35 cellular contexts compared by ENCODE assay signal in genomic region chrX:105803891-105804290, GRCh38. TPM values are rescaled to one million over a fixed set of nuclear protein-coding genes. Genes with fewer than 3 reads are reported as not detected.
"Had no signal": no experiment of that assay in that cellular context is flagged by ENCODE, and none has a peak within 500 bp of the region (broad histone marks: within the 10 kb centered on the region; RNA-seq: fewer than 3 reads in every experiment).

No MANE protein-coding gene starts in this region.

- ATAC-seq: activated naive CD4-positive, alpha-beta T cell treated with anti-CD3 and anti-CD28 coated beads, Interleukin-2, amount 50 U/mL, for 72 hours; activated naive CD8-positive, alpha-beta T cell treated with anti-CD3 and anti-CD28 coated beads, Interleukin-2, amount 50 U/mL, for 24 hours; activated T-cell treated with anti-CD3 and anti-CD28 coated beads, Interleukin-2, amount 50 U/mL, for 4 hours; activated T-cell treated with anti-CD3 and anti-CD28 coated beads, Interleukin-2, amount 50 U/mL, for 72 hours; activated T-helper 17 cell treated with anti-CD3 and anti-CD28 coated beads, Interleukin-2, amount 50 U/mL, for 72 hours; body of pancreas had no signal

- H3K4me3 ChIP-seq: adrenal gland, ascending aorta, body of pancreas, breast epithelium, cardiac muscle cell had no signal

- H3K27ac ChIP-seq: adrenal gland, ascending aorta, body of pancreas, brain microvascular endothelial cell, breast epithelium, cardiac muscle cell had no signal

- H3K9me3 ChIP-seq: body of pancreas had no signal

- H3K36me3 ChIP-seq: adrenal gland, ascending aorta, brain microvascular endothelial cell, breast epithelium, cardiac muscle cell had no signal

- H3K4me1 ChIP-seq: adrenal gland, ascending aorta, body of pancreas, breast epithelium had no signal

- H3K27me3 ChIP-seq: adrenal gland, ascending aorta, body of pancreas, brain microvascular endothelial cell, breast epithelium, cardiac muscle cell had no signal

- DNase-seq: activated effector memory CD4-positive, alpha-beta T cell treated with anti-CD3 and anti-CD28 coated beads, Interleukin-2, amount 50 U/mL, for 16 hours; activated effector memory CD4-positive, alpha-beta T cell treated with Interleukin-2 at 50 U/mL for 16 hours; activated gamma-delta T cell; activated gamma-delta T cell treated with Interleukin-2 at 50 U/mL for 16 hours; activated naive CD4-positive, alpha-beta T cell; activated naive CD4-positive, alpha-beta T cell treated with anti-CD3 and anti-CD28 coated beads for 36 hours; activated naive CD4-positive, alpha-beta T cell treated with anti-CD3 and anti-CD28 coated beads, Interleukin-2, amount 10 ng/mL, durations not matched to agents 7 days and 5 days; activated naive CD4-positive, alpha-beta T cell treated with anti-CD3 and anti-CD28 coated beads, Interleukin-2, amount 50 U/mL, for 16 hours; activated naive CD4-positive, alpha-beta T cell treated with Interleukin-2 at 50 U/mL for 16 hours; activated naive CD8-positive, alpha-beta T cell treated with anti-CD3 and anti-CD28 coated beads for 36 hours; activated naive CD8-positive, alpha-beta T cell treated with anti-CD3 and anti-CD28 coated beads, Interleukin-2, amount 10 ng/mL, durations not matched to agents 7 days and 5 days; activated naive CD8-positive, alpha-beta T cell treated with anti-CD3 and anti-CD28 coated beads, Interleukin-2, amount 50 U/mL, for 24 hours; activated T-cell treated with anti-CD3 and anti-CD28 coated beads, Interleukin-2, amount 50 U/mL, for 1 hour; activated T-cell treated with anti-CD3 and anti-CD28 coated beads, Interleukin-2, amount 50 U/mL, for 24 hours; activated T-cell treated with anti-CD3 and anti-CD28 coated beads, Interleukin-2, amount 50 U/mL, for 4 hours; activated T-cell treated with anti-CD3 and anti-CD28 coated beads, Interleukin-2, amount 50 U/mL, for 48 hours; activated T-cell treated with anti-CD3 and anti-CD28 coated beads, Interleukin-2, amount 50 U/mL, for 72 hours; adrenal gland; amniotic stem cell; amygdala; anterior cingulate cortex; aorta; body of pancreas; brain microvascular endothelial cell; caudate nucleus; central memory CD4-positive, alpha-beta T cell; cerebellar nuclear complex had no signal

RNA-seq across cellular contexts. Expression of gene NRK, which starts 18.4 kb away (rescaled TPM):
- total RNA-seq: activated naive CD4-positive, alpha-beta T cell treated with anti-CD3 and anti-CD28 coated beads for 36 hours; activated naive CD4-positive, alpha-beta T cell treated with anti-CD3 and anti-CD28 coated beads, Interleukin-2, amount 50 U/mL, for 72 hours; activated naive CD8-positive, alpha-beta T cell treated with anti-CD3 and anti-CD28 coated beads for 36 hours; activated naive CD8-positive, alpha-beta T cell treated with anti-CD3 and anti-CD28 coated beads, Interleukin-2, amount 10 ng/mL, durations not matched to agents 7 days and 5 days; activated T-cell treated with anti-CD3 and anti-CD28 coated beads, Interleukin-2, amount 50 U/mL, for 72 hours; activated T-helper 1 cell treated with anti-CD3 and anti-CD28 coated beads, Interleukin-12 subunit alpha, Interleukin-12 subunit beta, Interleukin-2, Interleukin-4 antibody, amounts not matched to agents 30 ng/mL and 10 ng/mL and 1 ng/mL, durations not matched to agents 14 hours and 24 hours and 36 hours; activated T-helper 17 cell treated with anti-CD3 and anti-CD28 coated beads, Interleukin-2, amount 50 U/mL, for 72 hours; activated T-helper 2 cell treated with anti-CD3 and anti-CD28 coated beads, Interferon-gamma antibody, Interleukin-2, Interleukin-4, amounts not matched to agents 10 μg/mL and 5 μg/mL and 100 μg/mL, durations not matched to agents 14 hours and 24 hours and 36 hours; bronchial epithelial cell had no signal
